In the genomic region with DNA sequence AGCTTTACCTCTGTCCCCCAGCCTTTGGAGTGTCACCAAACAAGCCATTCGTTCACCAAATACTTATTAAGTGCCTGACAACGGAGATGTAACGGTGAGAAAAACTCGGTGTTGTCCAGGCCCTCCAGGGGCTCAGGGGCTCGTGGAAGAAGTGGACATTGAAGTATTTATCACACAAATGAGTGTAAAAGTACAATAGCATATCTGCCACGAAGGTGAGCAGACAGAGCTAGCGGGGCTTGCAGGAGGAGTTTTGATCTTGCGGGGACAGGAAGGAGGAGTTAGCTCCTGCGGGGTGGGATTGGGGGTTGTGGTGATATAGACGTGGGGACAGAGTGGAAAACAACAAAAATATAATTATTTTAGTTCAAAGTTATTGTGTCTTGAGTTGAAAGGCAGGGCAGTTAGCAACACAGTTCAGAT, we compare ENCODE assay signal across 8 cellular contexts. TPM values are rescaled to one million over a fixed set of nuclear protein-coding genes. Genes with fewer than 3 reads are reported as not detected.
DNase-seq lines count a peak whose midpoint lies in the region; ATAC-seq, FAIRE-seq and TF ChIP-seq lines count a peak whose summit lies in the region.
"Not testable (repeated sequence)": the region's sequence is repeated elsewhere in the genome, so short reads cannot be mapped to it uniquely, and the experiment has no call there.

No MANE protein-coding gene starts in this region.

- not testable (repeated sequence) for H3K23me2 ChIP-seq in H1 (ENCODE audit: low read depth, low read length)

- H3K27ac ChIP-seq in HCT116 (ENCODE audit: low read depth, low read length) (peak overlapping the region; percentile 43; the same call in 1 of the 2 replicates), SJSA1 (peak overlapping the region; percentile 67)
- not testable (repeated sequence) for H3K27ac ChIP-seq in H1 (ENCODE audit: low read depth, low read length)

- not testable (repeated sequence) for H3K27me3 Mint-ChIP-seq in activated naive CD8-positive, alpha-beta T cell treated with anti-CD3 and anti-CD28 coated beads for 36 hours; naive thymus-derived CD8-positive, alpha-beta T cell

- H3K27ac Mint-ChIP-seq in activated naive CD8-positive, alpha-beta T cell treated with anti-CD3 and anti-CD28 coated beads for 36 hours, result peak overlapping the region; percentile 89
- H3K27ac Mint-ChIP-seq in naive thymus-derived CD8-positive, alpha-beta T cell, result peak overlapping the region in 9 of 10 donors; percentile 70 to 100 (median 100)
- H3K27ac Mint-ChIP-seq in stimulated activated effector memory CD8-positive, alpha-beta T cell treated with anti-CD3 and anti-CD28 coated beads, Interleukin-12 subunit alpha, Interleukin-12 subunit beta, amount 100 ng/mL, for 72 hours, result peak overlapping the region; percentile 93

- not testable (repeated sequence) for H3K9me3 Mint-ChIP-seq in activated naive CD8-positive, alpha-beta T cell treated with anti-CD3 and anti-CD28 coated beads for 36 hours; naive thymus-derived CD8-positive, alpha-beta T cell; stimulated activated effector memory CD8-positive, alpha-beta T cell treated with anti-CD3 and anti-CD28 coated beads, Interleukin-12 subunit alpha, Interleukin-12 subunit beta, amount 100 ng/mL, for 72 hours

- H2BK12ac ChIP-seq in H1 (ENCODE audit: low read depth, low read length), result not testable (repeated sequence)

- H3K36me3 ChIP-seq in HCT116 (ENCODE audit: control insufficient read depth in 1 of 2, insufficient read depth in 2 of 2, low read length in 2 of 2); SJSA1; H1 (ENCODE audit: control insufficient read depth in 2 of 4, insufficient read depth in 4 of 4, low read length in 3 of 4); iPS-15b (ENCODE audit: control insufficient read depth, insufficient read depth, low read length): not testable (repeated sequence)

- intact Hi-C loops in HCT116 (cut with micrococcal nuclease), result not testable (repeated sequence)

- CTCF ChIA-PET in AG04449 (lab: Yijun Ruan, JAX); HCT116 (lab: Charles Lee): not testable (repeated sequence)
- CTCF ChIA-PET in H1 (lab: Charles Lee; ENCODE audit: partially characterized antibody), result interaction anchor here (1.7 kb wide), 1 partner anchor 120 kb away, joined by 5 read pairs; no protein-coding TSS in a partner anchor

- not testable (repeated sequence) for H3K79me1 ChIP-seq in H1 (ENCODE audit: low read depth, low read length)

- not testable (repeated sequence) for FAIRE-seq in H1 (lab: Jason Lieb, UNC)

- H2BK5ac ChIP-seq in H1 (ENCODE audit: low read depth, low read length), result 0 out of 2 replicates have a peak overlapping the region, but pooled peaks have one; percentile 35

- not testable (repeated sequence) for H4K91ac ChIP-seq in H1 (replicated peaks; ENCODE audit: insufficient read length, low read length)

- not testable (repeated sequence) for H3K9me2 ChIP-seq in HCT116 (ENCODE audit: insufficient read depth)

- peak overlapping the region; percentile 12 for H4K5ac ChIP-seq in H1 (ENCODE audit: insufficient read length, low read depth, low read length)

- TF ChIP-seq EP300 in H1 (IDR thresholded peaks at IDR 0.05; ENCODE audit: borderline replicate concordance in 1 of 2, low read depth in 2 of 2, low read length in 2 of 2), result not testable (repeated sequence)

- DNase-seq in AG04449 (ENCODE audit: low read depth, low spot score); HCT116 (ENCODE audit: low read depth, low spot score); SJSA1 (ENCODE audit: low read depth in 1 of 2, low spot score in 2 of 2); activated naive CD8-positive, alpha-beta T cell treated with anti-CD3 and anti-CD28 coated beads for 36 hours; H1 (ENCODE audit: low read depth in 1 of 2, low spot score in 2 of 2); naive thymus-derived CD8-positive, alpha-beta T cell; stimulated activated effector memory CD8-positive, alpha-beta T cell treated with anti-CD3 and anti-CD28 coated beads, Interleukin-12 subunit alpha, Interleukin-12 subunit beta, amount 100 ng/mL, for 72 hours (ENCODE audit: low spot score in 2 of 2): not testable (repeated sequence)

- H3K27me3 ChIP-seq in HCT116 (ENCODE audit: insufficient read depth, low read length); SJSA1 (replicated peaks); H1 (replicated peaks in 1 of 4; ENCODE audit: control insufficient read depth in 3 of 4, extremely low read depth in 1 of 4, insufficient read depth in 3 of 4, low read length in 3 of 4); iPS-15b (ENCODE audit: control insufficient read depth, insufficient read depth, low read length): not testable (repeated sequence)

- H3K9me3 ChIP-seq in HCT116 (ENCODE audit: control insufficient read depth in 1 of 2, insufficient read depth in 1 of 2, low read depth in 1 of 2, low read length in 2 of 2); SJSA1 (replicated peaks); H1 (ENCODE audit: insufficient read depth in 2 of 2, low read depth in 1 of 2, low read length in 1 of 2); iPS-15b (ENCODE audit: control insufficient read depth, insufficient read depth, low read length): not testable (repeated sequence)

- H3K4me3 Mint-ChIP-seq in activated naive CD8-positive, alpha-beta T cell treated with anti-CD3 and anti-CD28 coated beads for 36 hours, result peak overlapping the region; percentile 96
- H3K4me3 Mint-ChIP-seq in naive thymus-derived CD8-positive, alpha-beta T cell, result peak overlapping the region; percentile 91 to 100 (median 96)
- peak overlapping the region; percentile 87 for H3K4me3 Mint-ChIP-seq in stimulated activated effector memory CD8-positive, alpha-beta T cell treated with anti-CD3 and anti-CD28 coated beads, Interleukin-12 subunit alpha, Interleukin-12 subunit beta, amount 100 ng/mL, for 72 hours

- peaks cover 18% of the 10 kb centered on the region for H3K4me1 Mint-ChIP-seq in activated naive CD8-positive, alpha-beta T cell treated with anti-CD3 and anti-CD28 coated beads for 36 hours
- H3K4me1 Mint-ChIP-seq in naive thymus-derived CD8-positive, alpha-beta T cell, result peaks cover 9 to 38% (median 21%) of the 10 kb centered on the region in 4 donors
- peaks cover 26% of the 10 kb centered on the region for H3K4me1 Mint-ChIP-seq in stimulated activated effector memory CD8-positive, alpha-beta T cell treated with anti-CD3 and anti-CD28 coated beads, Interleukin-12 subunit alpha, Interleukin-12 subunit beta, amount 100 ng/mL, for 72 hours

- H4K8ac ChIP-seq in H1 (ENCODE audit: extremely low read depth, insufficient read depth, low read length), result not testable (repeated sequence)

- RAD21 ChIA-PET in HCT116 (lab: Charles Lee; ENCODE audit: low non-redundant PET in 1 of 2, low total read pairs in 2 of 2, uncharacterized antibody in 2 of 2, unreplicated experiment in 2 of 2), result not testable (repeated sequence)

- POLR2A ChIA-PET in AG04449 (lab: Yijun Ruan, JAX); HCT116 (lab: Charles Lee); H1 (lab: Charles Lee; ENCODE audit: partially characterized antibody): not testable (repeated sequence)
- POLR2A ChIA-PET in naive thymus-derived CD8-positive, alpha-beta T cell (lab: Charles Lee), result interaction anchor here (0.8 to 2.5 kb wide), 4 partner anchors 66 to 914 kb away, joined by 3 to 9 read pairs (median 4); partner anchors contain the start of genes ASTE1, ATP2C1 and NEK11

- not testable (repeated sequence) for H3K14ac ChIP-seq in H1 (ENCODE audit: insufficient read length)

- H2AFZ ChIP-seq in HCT116 (ENCODE audit: low read depth, low read length, poor library complexity, severe bottlenecking), result not testable (repeated sequence)
- H2AFZ ChIP-seq in H1 (ENCODE audit: low read length), result peak overlapping the region; percentile 91

- 6% methylated on average over 10 of the region's 10 CpGs; no CpG with 5 or more reads in 1 of the 2 experiments for WGBS in H1 (ENCODE audit: extremely low coverage in 1 of 2, insufficient coverage in 1 of 2, insufficient read length in 1 of 2, insufficient replicate concordance in 2 of 2, low coverage in 1 of 2, low lambda C conversion rate in 2 of 2, missing lambda C conversion rate in 1 of 2), 2 experiments

- not testable (repeated sequence) for H2BK15ac ChIP-seq in H1 (ENCODE audit: low read length)

- peaks cover 15% of the 10 kb centered on the region; the same call in 1 of the 2 replicates for H3K79me2 ChIP-seq in HCT116 (ENCODE audit: insufficient read depth, low read length)
- not testable (repeated sequence) for H3K79me2 ChIP-seq in H1 (ENCODE audit: control insufficient read depth in 1 of 2, insufficient read depth in 2 of 2, low read length in 2 of 2)

- H3K36me3 Mint-ChIP-seq in activated naive CD8-positive, alpha-beta T cell treated with anti-CD3 and anti-CD28 coated beads for 36 hours; naive thymus-derived CD8-positive, alpha-beta T cell; stimulated activated effector memory CD8-positive, alpha-beta T cell treated with anti-CD3 and anti-CD28 coated beads, Interleukin-12 subunit alpha, Interleukin-12 subunit beta, amount 100 ng/mL, for 72 hours: not testable (repeated sequence)

- not testable (repeated sequence) for TF ChIP-seq RAD21 in HCT116 (IDR thresholded peaks at IDR 0.05; ENCODE audit: low read depth); H1 (IDR thresholded peaks at IDR 0.05 in 1 of 2, conservative IDR thresholded peaks at IDR 0.05 in 1 of 2; ENCODE audit: low read depth in 2 of 2, low read length in 2 of 2)

- peaks cover 16 to 25% of the 10 kb centered on the region in 2 experiments for H3K4me1 ChIP-seq in HCT116 (ENCODE audit: control insufficient read depth in 1 of 2, insufficient read depth in 2 of 2, low read length in 2 of 2)
- H3K4me1 ChIP-seq in SJSA1 (replicated peaks); H1 (replicated peaks in 1 of 4; ENCODE audit: control insufficient read depth in 3 of 4, insufficient read depth in 4 of 4, low read length in 3 of 4); iPS-15b (ENCODE audit: control insufficient read depth, insufficient read depth, low read length): not testable (repeated sequence)

- not testable (repeated sequence) for H2BK20ac ChIP-seq in H1 (ENCODE audit: low read length)

- not testable (repeated sequence) for ATAC-seq in HCT116; naive thymus-derived CD8-positive, alpha-beta T cell; stimulated activated effector memory CD8-positive, alpha-beta T cell treated with anti-CD3 and anti-CD28 coated beads, Interleukin-12 subunit alpha, Interleukin-12 subunit beta, amount 100 ng/mL, for 72 hours

- not testable (repeated sequence) for H4K20me1 ChIP-seq in HCT116 (ENCODE audit: insufficient read depth); H1 (replicated peaks in 1 of 2; ENCODE audit: control insufficient read depth in 1 of 2, insufficient read depth in 2 of 2, low read length in 2 of 2)

- H3K9ac ChIP-seq in HCT116 (ENCODE audit: low read length) (peak overlapping the region; percentile 48), H1 (replicated peaks in 1 of 4; ENCODE audit: extremely low read depth in 1 of 4, low read depth in 3 of 4, low read length in 3 of 4) (peak overlapping the region; percentile 37 to 86 (median 39); a peak in 5 of 7 replicates)
- not testable (repeated sequence) for H3K9ac ChIP-seq in iPS-15b (ENCODE audit: low read depth, low read length)

- not testable (repeated sequence) for H3K18ac ChIP-seq in H1 (ENCODE audit: extremely low read depth, low read length)

- BruUV-seq in HCT116 (replicated peaks; lab: Mats Ljungman, UMichigan), result not testable (repeated sequence)

- not testable (repeated sequence) for TF ChIP-seq POLR2A in HCT116 (IDR thresholded peaks at IDR 0.05; ENCODE audit: borderline replicate concordance, extremely low read depth, insufficient read depth, insufficient read length); H1 (IDR thresholded peaks at IDR 0.05; ENCODE audit: control extremely low read depth in 1 of 2, low read depth in 2 of 2, low read length in 2 of 2)

- H3K4me3 ChIP-seq in AG04449 (ENCODE audit: low read depth, low read length) (peak overlapping the region; percentile 60), HCT116 (replicated peaks in 1 of 2; ENCODE audit: low read depth in 1 of 2, low read length in 2 of 2) (peak overlapping the region; percentile 33 to 45), SJSA1 (peak overlapping the region; percentile 47), H1 (ENCODE audit: extremely low read depth in 1 of 4, insufficient read depth in 2 of 4, low read depth in 3 of 4, low read length in 4 of 4) (peak overlapping the region; percentile 65 to 96 (median 80)), iPS-15b (ENCODE audit: low read depth, low read length) (peak overlapping the region; percentile 83)

- H2BK120ac ChIP-seq in H1 (replicated peaks; ENCODE audit: low read depth, low read length), result not testable (repeated sequence)

- not testable (repeated sequence) for TF ChIP-seq CTCF in AG04449 (IDR thresholded peaks at IDR 0.05; ENCODE audit: insufficient read depth, low read length, missing control alignments); HCT116 (IDR thresholded peaks at IDR 0.05 in 2 of 3, conservative IDR thresholded peaks at IDR 0.05 in 1 of 3; ENCODE audit: borderline replicate concordance in 1 of 3, insufficient read depth in 1 of 3, low read depth in 2 of 3, low read length in 2 of 3); H1 (IDR thresholded peaks at IDR 0.05; ENCODE audit: control extremely low read depth in 1 of 3, insufficient read depth in 1 of 3, low read depth in 1 of 3, low read length in 3 of 3)

- not testable (repeated sequence) for H2AK5ac ChIP-seq in H1 (ENCODE audit: low read depth, low read length)

- H3K23ac ChIP-seq in H1 (ENCODE audit: insufficient read length), result not testable (repeated sequence)

- H3K4me2 ChIP-seq in HCT116 (ENCODE audit: low read length), result peak overlapping the region; percentile 74
- peak overlapping the region; percentile 73 to 82 for H3K4me2 ChIP-seq in H1 (ENCODE audit: insufficient read depth in 1 of 2, low read depth in 2 of 2, low read length in 2 of 2)

- H3K56ac ChIP-seq in H1 (replicated peaks; ENCODE audit: insufficient read length, low read depth, low read length), result not testable (repeated sequence)

- H3K4ac ChIP-seq in H1 (replicated peaks; ENCODE audit: insufficient read length, low read depth, low read length), result not testable (repeated sequence)

RNA-seq across cellular contexts. Expression of gene ALG1L2, which starts 31.0 kb away (rescaled TPM):
- total RNA-seq in HCT116 (2021; ENCODE audit: unreplicated experiment), result 0.44 TPM
- not detected in 2 replicates for polyA plus RNA-seq in HCT116 (2012)
- total RNA-seq in SJSA1 (2014; rRNA removed; shearing (Covaris generic)), result 1.8 TPM in 1 of 2 replicates, not detected in the other
- total RNA-seq in activated naive CD8-positive, alpha-beta T cell treated with anti-CD3 and anti-CD28 coated beads for 36 hours, result under 1 TPM; 0.56 TPM
- total RNA-seq in H1 (2021; fragmentation: NEBNext Ultra II Directional; extraction: Animal tissue kit (Norgen Biotek cat#: 25700)), result 1.2 and 1.7 TPM in 2 replicates
- polyA plus RNA-seq in H1 (2011; rRNA removed), result 0.15 TPM in 1 of 2 replicates, not detected in the other
- not detected for polyA plus RNA-seq in H1 (2011; cell fraction: cytosol; rRNA removed)
- polyA plus RNA-seq in H1 (2011; cell fraction: nucleus; rRNA removed), result not detected
- 0.75 TPM in 1 of 4 replicates, not detected in the others for polyA plus RNA-seq in H1 (2012, experiment 1 of 2)
- polyA plus RNA-seq in H1 (2012, experiment 2 of 2), result not detected
- not detected for polyA plus RNA-seq in H1 (2013, experiment 1 of 2)
- not detected for polyA plus RNA-seq in H1 (2013, experiment 2 of 2)
- polyA minus RNA-seq in H1 (2011; rRNA and poly(A)+ RNA removed), result 0.41 TPM in 1 of 2 replicates, not detected in the other
- not detected for polyA minus RNA-seq in H1 (2011; cell fraction: cytosol; rRNA and poly(A)+ RNA removed)
- not detected for polyA minus RNA-seq in H1 (2011; cell fraction: nucleus; rRNA and poly(A)+ RNA removed)
- total RNA-seq in naive thymus-derived CD8-positive, alpha-beta T cell, result 1 to 10 TPM; 4.5 to 6.7 TPM
- under 1 TPM in 1 of 3 donors, not detected in 2; 0.37 TPM for polyA plus RNA-seq in naive thymus-derived CD8-positive, alpha-beta T cell
